Comparison of ENCODE assay signal across 1 cellular context in the genomic region with DNA sequence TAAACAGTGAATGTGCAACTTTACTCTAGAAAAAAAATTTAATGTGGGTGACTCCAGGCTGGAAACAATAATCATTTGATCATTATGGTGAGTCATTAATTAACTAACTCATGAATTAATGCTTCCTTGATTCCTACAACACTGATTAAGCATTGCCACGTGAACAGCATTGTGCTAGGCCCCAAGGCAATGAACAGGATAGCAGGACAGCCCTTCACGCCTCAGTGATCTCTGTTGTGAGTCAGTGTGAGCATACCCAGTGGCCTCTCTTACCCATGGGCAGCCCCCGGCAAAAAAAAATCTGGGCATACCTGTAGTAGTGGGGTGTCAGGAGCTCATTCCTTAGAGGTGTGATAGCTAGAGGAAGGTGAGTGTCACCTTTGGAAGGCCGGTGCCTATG.
TF ChIP-seq lines count a peak whose summit lies in the region.

No MANE protein-coding gene starts in this region.

TF ChIP-seq in GM23338, 12 proteins besides CTCF, POLR2A, EP300 and RAD21 (continued from another document):
- TF ChIP-seq, protein P1, sequence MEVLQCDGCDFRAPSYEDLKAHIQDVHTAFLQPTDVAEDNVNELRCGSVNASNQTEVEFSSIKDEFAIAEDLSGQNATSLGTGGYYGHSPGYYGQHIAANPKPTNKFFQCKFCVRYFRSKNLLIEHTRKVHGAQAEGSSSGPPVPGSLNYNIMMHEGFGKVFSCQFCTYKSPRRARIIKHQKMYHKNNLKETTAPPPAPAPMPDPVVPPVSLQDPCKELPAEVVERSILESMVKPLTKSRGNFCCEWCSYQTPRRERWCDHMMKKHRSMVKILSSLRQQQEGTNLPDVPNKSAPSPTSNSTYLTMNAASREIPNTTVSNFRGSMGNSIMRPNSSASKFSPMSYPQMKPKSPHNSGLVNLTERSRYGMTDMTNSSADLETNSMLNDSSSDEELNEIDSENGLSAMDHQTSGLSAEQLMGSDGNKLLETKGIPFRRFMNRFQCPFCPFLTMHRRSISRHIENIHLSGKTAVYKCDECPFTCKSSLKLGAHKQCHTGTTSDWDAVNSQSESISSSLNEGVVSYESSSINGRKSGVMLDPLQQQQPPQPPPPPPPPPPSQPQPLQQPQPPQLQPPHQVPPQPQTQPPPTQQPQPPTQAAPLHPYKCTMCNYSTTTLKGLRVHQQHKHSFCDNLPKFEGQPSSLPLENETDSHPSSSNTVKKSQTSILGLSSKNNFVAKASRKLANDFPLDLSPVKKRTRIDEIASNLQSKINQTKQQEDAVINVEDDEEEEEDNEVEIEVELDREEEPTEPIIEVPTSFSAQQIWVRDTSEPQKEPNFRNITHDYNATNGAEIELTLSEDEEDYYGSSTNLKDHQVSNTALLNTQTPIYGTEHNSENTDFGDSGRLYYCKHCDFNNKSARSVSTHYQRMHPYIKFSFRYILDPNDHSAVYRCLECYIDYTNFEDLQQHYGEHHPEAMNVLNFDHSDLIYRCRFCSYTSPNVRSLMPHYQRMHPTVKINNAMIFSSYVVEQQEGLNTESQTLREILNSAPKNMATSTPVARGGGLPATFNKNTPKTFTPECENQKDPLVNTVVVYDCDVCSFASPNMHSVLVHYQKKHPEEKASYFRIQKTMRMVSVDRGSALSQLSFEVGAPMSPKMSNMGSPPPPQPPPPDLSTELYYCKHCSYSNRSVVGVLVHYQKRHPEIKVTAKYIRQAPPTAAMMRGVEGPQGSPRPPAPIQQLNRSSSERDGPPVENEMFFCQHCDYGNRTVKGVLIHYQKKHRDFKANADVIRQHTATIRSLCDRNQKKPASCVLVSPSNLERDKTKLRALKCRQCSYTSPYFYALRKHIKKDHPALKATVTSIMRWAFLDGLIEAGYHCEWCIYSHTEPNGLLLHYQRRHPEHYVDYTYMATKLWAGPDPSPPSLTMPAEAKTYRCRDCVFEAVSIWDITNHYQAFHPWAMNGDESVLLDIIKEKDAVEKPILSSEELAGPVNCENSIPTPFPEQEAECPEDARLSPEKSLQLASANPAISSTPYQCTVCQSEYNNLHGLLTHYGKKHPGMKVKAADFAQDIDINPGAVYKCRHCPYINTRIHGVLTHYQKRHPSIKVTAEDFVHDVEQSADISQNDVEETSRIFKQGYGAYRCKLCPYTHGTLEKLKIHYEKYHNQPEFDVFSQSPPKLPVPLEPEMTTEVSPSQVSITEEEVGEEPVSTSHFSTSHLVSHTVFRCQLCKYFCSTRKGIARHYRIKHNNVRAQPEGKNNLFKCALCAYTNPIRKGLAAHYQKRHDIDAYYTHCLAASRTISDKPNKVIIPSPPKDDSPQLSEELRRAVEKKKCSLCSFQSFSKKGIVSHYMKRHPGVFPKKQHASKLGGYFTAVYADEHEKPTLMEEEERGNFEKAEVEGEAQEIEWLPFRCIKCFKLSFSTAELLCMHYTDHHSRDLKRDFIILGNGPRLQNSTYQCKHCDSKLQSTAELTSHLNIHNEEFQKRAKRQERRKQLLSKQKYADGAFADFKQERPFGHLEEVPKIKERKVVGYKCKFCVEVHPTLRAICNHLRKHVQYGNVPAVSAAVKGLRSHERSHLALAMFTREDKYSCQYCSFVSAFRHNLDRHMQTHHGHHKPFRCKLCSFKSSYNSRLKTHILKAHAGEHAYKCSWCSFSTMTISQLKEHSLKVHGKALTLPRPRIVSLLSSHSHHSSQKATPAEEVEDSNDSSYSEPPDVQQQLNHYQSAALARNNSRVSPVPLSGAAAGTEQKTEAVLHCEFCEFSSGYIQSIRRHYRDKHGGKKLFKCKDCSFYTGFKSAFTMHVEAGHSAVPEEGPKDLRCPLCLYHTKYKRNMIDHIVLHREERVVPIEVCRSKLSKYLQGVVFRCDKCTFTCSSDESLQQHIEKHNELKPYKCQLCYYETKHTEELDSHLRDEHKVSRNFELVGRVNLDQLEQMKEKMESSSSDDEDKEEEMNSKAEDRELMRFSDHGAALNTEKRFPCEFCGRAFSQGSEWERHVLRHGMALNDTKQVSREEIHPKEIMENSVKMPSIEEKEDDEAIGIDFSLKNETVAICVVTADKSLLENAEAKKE (CRISPR knock-in tag; IDR thresholded peaks at IDR 0.05) = no peak
- TF ChIP-seq CREB1 (CRISPR knock-in tag; IDR thresholded peaks at IDR 0.05; ENCODE audit: low read depth) = no peak
- TF ChIP-seq, protein P2, sequence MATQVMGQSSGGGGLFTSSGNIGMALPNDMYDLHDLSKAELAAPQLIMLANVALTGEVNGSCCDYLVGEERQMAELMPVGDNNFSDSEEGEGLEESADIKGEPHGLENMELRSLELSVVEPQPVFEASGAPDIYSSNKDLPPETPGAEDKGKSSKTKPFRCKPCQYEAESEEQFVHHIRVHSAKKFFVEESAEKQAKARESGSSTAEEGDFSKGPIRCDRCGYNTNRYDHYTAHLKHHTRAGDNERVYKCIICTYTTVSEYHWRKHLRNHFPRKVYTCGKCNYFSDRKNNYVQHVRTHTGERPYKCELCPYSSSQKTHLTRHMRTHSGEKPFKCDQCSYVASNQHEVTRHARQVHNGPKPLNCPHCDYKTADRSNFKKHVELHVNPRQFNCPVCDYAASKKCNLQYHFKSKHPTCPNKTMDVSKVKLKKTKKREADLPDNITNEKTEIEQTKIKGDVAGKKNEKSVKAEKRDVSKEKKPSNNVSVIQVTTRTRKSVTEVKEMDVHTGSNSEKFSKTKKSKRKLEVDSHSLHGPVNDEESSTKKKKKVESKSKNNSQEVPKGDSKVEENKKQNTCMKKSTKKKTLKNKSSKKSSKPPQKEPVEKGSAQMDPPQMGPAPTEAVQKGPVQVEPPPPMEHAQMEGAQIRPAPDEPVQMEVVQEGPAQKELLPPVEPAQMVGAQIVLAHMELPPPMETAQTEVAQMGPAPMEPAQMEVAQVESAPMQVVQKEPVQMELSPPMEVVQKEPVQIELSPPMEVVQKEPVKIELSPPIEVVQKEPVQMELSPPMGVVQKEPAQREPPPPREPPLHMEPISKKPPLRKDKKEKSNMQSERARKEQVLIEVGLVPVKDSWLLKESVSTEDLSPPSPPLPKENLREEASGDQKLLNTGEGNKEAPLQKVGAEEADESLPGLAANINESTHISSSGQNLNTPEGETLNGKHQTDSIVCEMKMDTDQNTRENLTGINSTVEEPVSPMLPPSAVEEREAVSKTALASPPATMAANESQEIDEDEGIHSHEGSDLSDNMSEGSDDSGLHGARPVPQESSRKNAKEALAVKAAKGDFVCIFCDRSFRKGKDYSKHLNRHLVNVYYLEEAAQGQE (IDR thresholded peaks at IDR 0.05; ENCODE audit: unreplicated experiment) = no peak
- no peak for TF ChIP-seq EZH2phosphoT487 (IDR thresholded peaks at IDR 0.05; ENCODE audit: unreplicated experiment)
- TF ChIP-seq EZH2 (IDR thresholded peaks at IDR 0.05; ENCODE audit: low read depth, unreplicated experiment) = no peak
